3 cellular contexts compared by ENCODE assay signal in the genomic region with DNA sequence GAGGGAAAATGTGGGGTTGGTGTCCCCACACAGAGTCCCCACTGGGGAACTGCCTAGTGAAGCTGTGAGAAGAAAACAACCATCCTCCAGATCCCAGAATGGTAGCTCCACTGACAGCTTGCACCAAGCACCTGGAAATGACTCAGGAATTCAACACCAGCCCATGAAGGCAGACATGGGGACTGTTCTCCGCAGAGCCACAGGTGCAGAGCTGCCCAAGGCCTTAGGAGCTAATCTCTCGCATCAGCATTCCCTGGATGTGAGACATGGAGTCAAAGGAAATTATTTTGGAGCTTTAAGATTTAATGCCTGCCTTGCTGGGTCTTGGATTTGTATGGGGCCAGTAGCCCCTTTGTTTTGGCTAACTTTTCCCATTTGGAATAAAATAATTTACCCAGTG.
"Had no signal": no experiment of that assay in that cellular context is flagged by ENCODE, and none has a peak within 500 bp of the region (broad histone marks: within the 10 kb centered on the region; RNA-seq: fewer than 3 reads in every experiment).

No MANE protein-coding gene starts in this region.

- DNase-seq: GDM1, GF-D8 had no signal

- H3K4me3 ChIP-seq: GM12878 had no signal
